In genomic region chr17:35804658-35805192, GRCh38 we compare ENCODE assay signal across 9 cellular contexts. TPM values are rescaled to one million over a fixed set of nuclear protein-coding genes. Genes with fewer than 3 reads are reported as not detected.
DNase-seq lines count a peak whose midpoint lies in the region; ATAC-seq lines count a peak whose summit lies in the region.
"Had no signal": no experiment of that assay in that cellular context is flagged by ENCODE, and none has a peak within 500 bp of the region (broad histone marks: within the 10 kb centered on the region; RNA-seq: fewer than 3 reads in every experiment).

No MANE protein-coding gene starts in this region.

- no CpG with 5 or more reads among the region's 1 CpG for WGBS in neuronal stem cell (ENCODE audit: extremely low coverage in 2 of 2, insufficient read length in 2 of 2, insufficient replicate concordance in 1 of 2), 2 donors

- no peak overlapping the region for H4K91ac ChIP-seq in neuronal stem cell (ENCODE audit: low read depth, low read length, poor library complexity)

- H2AK5ac ChIP-seq in neuronal stem cell (ENCODE audit: low read depth, low read length), result no peak overlapping the region

- no peak overlapping the region for H3K9ac ChIP-seq in neuronal stem cell (ENCODE audit: low read depth, low read length, poor library complexity)

- peaks cover 3 to 10% of the 10 kb centered on the region in 2 donors for H3K4me1 ChIP-seq in neuronal stem cell (ENCODE audit: control insufficient read depth in 2 of 2, insufficient read depth in 1 of 2, low read depth in 1 of 2, low read length in 2 of 2)

- no peak overlapping the region for H2BK5ac ChIP-seq in neuronal stem cell (ENCODE audit: low read length)

- H3K4me3 Mint-ChIP-seq in activated CD4-positive, alpha-beta memory T cell treated with anti-CD3 and anti-CD28 coated beads for 36 hours, result no peak overlapping the region

- ATAC-seq in HG03354 (IDR thresholded peaks at IDR 0.05; ENCODE audit: poor library complexity, severe bottlenecking, unreplicated experiment), result peak; percentile 34
- no peak for ATAC-seq in HG02970 (IDR thresholded peaks at IDR 0.05; ENCODE audit: low FRiP score, unreplicated experiment)
- no peak for ATAC-seq in GM18502 (IDR thresholded peaks at IDR 0.05; ENCODE audit: poor library complexity, unreplicated experiment)

- H2AFZ ChIP-seq in neuronal stem cell (ENCODE audit: low read length), result peak overlapping the region; percentile 46

- H3K27ac Mint-ChIP-seq in activated CD4-positive, alpha-beta memory T cell treated with anti-CD3 and anti-CD28 coated beads for 36 hours, result peak overlapping the region; percentile 2

- H3K27me3 ChIP-seq in neuronal stem cell (ENCODE audit: control insufficient read depth in 3 of 3, insufficient read depth in 3 of 3, low read depth in 1 of 3, low read length in 3 of 3), result peaks cover 0 to 13% (median 0%) of the 10 kb centered on the region in 3 experiments

- POLR2A ChIA-PET in activated CD4-positive, alpha-beta memory T cell treated with anti-CD3 and anti-CD28 coated beads for 36 hours (lab: Charles Lee), result interaction anchor here (1.1 kb wide), 1 partner anchor 40 kb away, joined by 7 read pairs; no protein-coding TSS in a partner anchor

- no peak overlapping the region for H3K4ac ChIP-seq in neuronal stem cell (ENCODE audit: low read length)

- peaks cover 31% of the 10 kb centered on the region for H3K4me1 Mint-ChIP-seq in activated CD4-positive, alpha-beta memory T cell treated with anti-CD3 and anti-CD28 coated beads for 36 hours (ENCODE audit: low read depth)

- no peak overlapping the region for H3K4me2 ChIP-seq in neuronal stem cell (ENCODE audit: insufficient read depth, low read length, poor library complexity, severe bottlenecking)

- H3K18ac ChIP-seq in neuronal stem cell (ENCODE audit: low read length), result no peak overlapping the region

- H2BK120ac ChIP-seq in neuronal stem cell (ENCODE audit: low read depth, low read length), result no peak overlapping the region

- no peak overlapping the region for H3K23ac ChIP-seq in neuronal stem cell (ENCODE audit: low read depth, low read length, poor library complexity)

- DNase-seq in DMS79 (lab: John Stamatoyannopoulos, UW) (peak; percentile 49), NCI-H748 (lab: John Stamatoyannopoulos, UW; ENCODE audit: unreplicated experiment) (peak; percentile 77), fibroblast of the conjunctiva (ENCODE audit: low read depth) (peak; percentile 94), neuronal stem cell (ENCODE audit: low spot score) (peak; percentile 48)
- DNase-seq in activated CD4-positive, alpha-beta memory T cell treated with anti-CD3 and anti-CD28 coated beads for 36 hours, result peak; percentile 58

- CTCF ChIA-PET in activated CD4-positive, alpha-beta memory T cell treated with anti-CD3 and anti-CD28 coated beads for 36 hours (lab: Charles Lee), result interaction anchor here (0.6 to 9.8 kb wide), 14 partner anchors 8 to 1137 kb away, joined by 3 to 336 read pairs (median 5); no protein-coding TSS in a partner anchor

- H4K8ac ChIP-seq in neuronal stem cell (ENCODE audit: low read depth, low read length), result no peak overlapping the region

- H3K14ac ChIP-seq in neuronal stem cell (ENCODE audit: low read length), result no peak overlapping the region

- no peak overlapping the region for H3K4me3 ChIP-seq in neuronal stem cell (ENCODE audit: low read length in 2 of 2)

- H2BK12ac ChIP-seq in neuronal stem cell (ENCODE audit: low read length), result no peak overlapping the region

- no peaks in the 10 kb centered on the region for H3K9me3 ChIP-seq in neuronal stem cell (replicated peaks in 1 of 2; ENCODE audit: control insufficient read depth in 2 of 2, insufficient read depth in 1 of 2, low read depth in 1 of 2, low read length in 2 of 2)

- no peaks in the 10 kb centered on the region for H3K79me1 ChIP-seq in neuronal stem cell (ENCODE audit: low read depth, low read length)

- H3K27me3 Mint-ChIP-seq in activated CD4-positive, alpha-beta memory T cell treated with anti-CD3 and anti-CD28 coated beads for 36 hours, result no peaks in the 10 kb centered on the region

- H3K36me3 ChIP-seq in neuronal stem cell (replicated peaks in 1 of 2; ENCODE audit: control insufficient read depth in 2 of 2, insufficient read depth in 2 of 2, low read length in 2 of 2), result no peaks in the 10 kb centered on the region

- intact Hi-C loops in activated CD4-positive, alpha-beta memory T cell treated with anti-CD3 and anti-CD28 coated beads for 36 hours (cut with micrococcal nuclease), result loop anchor here (1.0 to 10.0 kb wide), 3 partner anchors 40 to 742 kb away; partner anchors contain the start of gene RFFL

- H3K9me3 Mint-ChIP-seq in activated CD4-positive, alpha-beta memory T cell treated with anti-CD3 and anti-CD28 coated beads for 36 hours, result no peaks in the 10 kb centered on the region

- peaks cover 2% of the 10 kb centered on the region for H3K36me3 Mint-ChIP-seq in activated CD4-positive, alpha-beta memory T cell treated with anti-CD3 and anti-CD28 coated beads for 36 hours

- H3K27ac ChIP-seq in neuronal stem cell (replicated peaks; ENCODE audit: low read length), result no peak overlapping the region

- no peak overlapping the region for H2BK15ac ChIP-seq in neuronal stem cell (ENCODE audit: low read length)

RNA-seq across cellular contexts. Expression of gene TAF15, which starts 4.6 kb away (rescaled TPM):
- 100 to 1,000 TPM; 269 to 271 TPM for total RNA-seq in activated CD4-positive, alpha-beta memory T cell treated with anti-CD3 and anti-CD28 coated beads for 36 hours
- 162 TPM for polyA plus RNA-seq in neuronal stem cell (2013, experiment 1 of 2)
- 163 TPM for polyA plus RNA-seq in neuronal stem cell (2013, experiment 2 of 2)

RNA-seq across cellular contexts. Expression of gene MMP28, which starts 9.3 kb away (rescaled TPM):
- not detected for total RNA-seq in activated CD4-positive, alpha-beta memory T cell treated with anti-CD3 and anti-CD28 coated beads for 36 hours
- polyA plus RNA-seq in neuronal stem cell (2013, experiment 1 of 2), result 0.53 TPM
- 0.40 TPM for polyA plus RNA-seq in neuronal stem cell (2013, experiment 2 of 2)

RNA-seq across cellular contexts. Expression of gene C17orf50, which starts 44.0 kb away (rescaled TPM):
- not detected for total RNA-seq in activated CD4-positive, alpha-beta memory T cell treated with anti-CD3 and anti-CD28 coated beads for 36 hours
- polyA plus RNA-seq in neuronal stem cell (2013, experiment 1 of 2), result 0.24 TPM
- 0.32 TPM for polyA plus RNA-seq in neuronal stem cell (2013, experiment 2 of 2)
- total RNA-seq: subcutaneous adipose tissue had no signal

RNA-seq across cellular contexts. Expression of gene GAS2L2, which starts 51.7 kb away (rescaled TPM):
- total RNA-seq in activated CD4-positive, alpha-beta memory T cell treated with anti-CD3 and anti-CD28 coated beads for 36 hours, result not detected
- 0.15 TPM for polyA plus RNA-seq in neuronal stem cell (2013, experiment 1 of 2)
- 0.19 TPM for polyA plus RNA-seq in neuronal stem cell (2013, experiment 2 of 2)
